Comparison of ENCODE assay signal across 21 cellular contexts in the genomic region with DNA sequence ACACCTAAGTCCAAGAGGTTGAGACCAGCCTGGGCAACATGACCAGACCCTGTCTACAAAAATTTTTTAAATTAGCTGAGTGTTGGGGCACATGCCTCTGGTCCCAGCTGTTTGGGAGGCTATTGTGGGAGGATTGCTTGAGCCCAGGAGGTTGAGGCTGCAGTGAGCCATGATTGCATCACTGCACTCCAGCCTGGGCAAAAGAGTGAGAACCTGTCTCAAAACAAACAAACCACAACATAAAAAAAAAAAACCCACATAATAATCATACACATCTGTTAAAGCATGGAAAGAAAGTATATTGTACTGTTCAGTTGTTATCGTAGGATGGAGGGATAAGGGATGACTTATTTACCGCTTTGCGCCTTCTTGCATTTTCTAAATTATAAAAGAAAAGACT. TPM values are rescaled to one million over a fixed set of nuclear protein-coding genes. Genes with fewer than 3 reads are reported as not detected.
DNase-seq lines count a peak whose midpoint lies in the region; ATAC-seq, FAIRE-seq and TF ChIP-seq lines count a peak whose summit lies in the region.
"Had no signal": no experiment of that assay in that cellular context is flagged by ENCODE, and none has a peak within 500 bp of the region (broad histone marks: within the 10 kb centered on the region; RNA-seq: fewer than 3 reads in every experiment).

No MANE protein-coding gene starts in this region.

- no peak overlapping the region for H3K27ac ChIP-seq in HepG2 (ENCODE audit: extremely low read length, insufficient read depth, low read length)
- H3K27ac ChIP-seq in CD4-positive, alpha-beta T cell (ENCODE audit: low read depth, low read length) = no peak overlapping the region
- H3K27ac ChIP-seq in spleen = no peak overlapping the region
- H3K27ac ChIP-seq: prostate gland, sigmoid colon, SJSA1, tibial nerve had no signal

- TF ChIP-seq EP300 in HepG2 (IDR thresholded peaks at IDR 0.05; ENCODE audit: low read depth in 2 of 2, low read length in 2 of 2) (no peak), HepG2 (CRISPR knock-in tag; IDR thresholded peaks at IDR 0.05; ENCODE audit: borderline replicate concordance) (no peak)

- no peak for DNase-seq in activated naive CD4-positive, alpha-beta T cell treated with anti-CD3 and anti-CD28 coated beads, Interleukin-2, amount 50 U/mL, for 72 hours (ENCODE audit: low spot score in 2 of 2)
- no peak for DNase-seq in activated naive CD4-positive, alpha-beta T cell (lab: John Stamatoyannopoulos, UW)
- DNase-seq in MV-4-11 (lab: John Stamatoyannopoulos, UW) (peak; percentile 37), HepG2 (ENCODE audit: low spot score) (no peak), spleen (no peak), NCI-H1694 treated with DMSO at 0.1 percent for 48 hours (lab: John Stamatoyannopoulos, UW) (no peak)
- DNase-seq in CD4-positive, alpha-beta T cell = no peak
- DNase-seq: caudate nucleus, NCI-H1436 treated with DMSO at 0.1 percent for 48 hours, NCI-H2171, NCI-H524, sigmoid colon had no signal

- H3K4me3 ChIP-seq in HepG2 (replicated peaks in 1 of 3; ENCODE audit: insufficient read depth in 1 of 3, low read depth in 2 of 3, low read length in 3 of 3) (no peak overlapping the region), spleen (no peak overlapping the region)
- H3K4me3 ChIP-seq: lung, prostate gland, sigmoid colon, SJSA1, tibial nerve had no signal

- no peak overlapping the region for H2AFZ ChIP-seq in HepG2 (ENCODE audit: low read length)

- H3K36me3 ChIP-seq in HepG2 (replicated peaks in 1 of 2; ENCODE audit: control insufficient read depth in 1 of 2, insufficient read depth in 2 of 2, low read length in 2 of 2) (peaks cover 20 to 53% of the 10 kb centered on the region in 2 experiments), spleen (peaks cover 0 to 100% (median 59%) of the 10 kb centered on the region in 6 donors)
- H3K36me3 ChIP-seq: prostate gland had no signal

- H3K4me3 Mint-ChIP-seq in activated T-helper 17 cell treated with anti-CD3 and anti-CD28 coated beads, Interleukin-2, amount 50 U/mL, for 72 hours = no peak overlapping the region
- no peak overlapping the region for H3K4me3 Mint-ChIP-seq in CD4-positive, alpha-beta T cell
- H3K4me3 Mint-ChIP-seq: dendritic cell treated with granulocyte-macrophage colony-stimulating factor and Interleukin-4, amounts not matched to agents 40 ng/mL and 50 ng/mL, for 4 days; IgD-negative memory B cell had no signal

- peak overlapping the region; percentile 44 to 55 for H3K27ac Mint-ChIP-seq in activated naive CD4-positive, alpha-beta T cell treated with anti-CD3 and anti-CD28 coated beads, Interleukin-2, amount 50 U/mL, for 72 hours
- H3K27ac Mint-ChIP-seq in activated T-helper 17 cell treated with anti-CD3 and anti-CD28 coated beads, Interleukin-2, amount 50 U/mL, for 72 hours = peak overlapping the region; percentile 59
- no peak overlapping the region for H3K27ac Mint-ChIP-seq in CD4-positive, alpha-beta T cell
- H3K27ac Mint-ChIP-seq: activated T-helper 2 cell treated with anti-CD3 and anti-CD28 coated beads, Interferon-gamma antibody, Interleukin-2, Interleukin-4, amounts not matched to agents 10 μg/mL and 5 μg/mL and 100 μg/mL, durations not matched to agents 14 hours and 24 hours and 36 hours; dendritic cell treated with granulocyte-macrophage colony-stimulating factor and Interleukin-4, amounts not matched to agents 40 ng/mL and 50 ng/mL, for 4 days; IgD-negative memory B cell had no signal

- POLR2A ChIA-PET in HepG2 (lab: Yijun Ruan, JAX) = interaction anchor here (0.7 kb wide), 1 partner anchor 10 kb away, joined by 3 read pairs; no protein-coding TSS in a partner anchor
- POLR2A ChIA-PET in CD4-positive, alpha-beta T cell (lab: Charles Lee) = interaction anchor here (0.6 to 2.4 kb wide), 2 partner anchors 10 to 1726 kb away, joined by 3 to 10 read pairs; no protein-coding TSS in a partner anchor

- ATAC-seq in activated naive CD4-positive, alpha-beta T cell treated with anti-CD3 and anti-CD28 coated beads, Interleukin-2, amount 50 U/mL, for 72 hours = peak; percentile 36 to 62
- ATAC-seq in activated T-helper 17 cell treated with anti-CD3 and anti-CD28 coated beads, Interleukin-2, amount 50 U/mL, for 72 hours (replicated peaks) = peak; percentile 79
- ATAC-seq in HepG2 = no peak
- no peak for ATAC-seq in CD4-positive, alpha-beta T cell (ENCODE audit: poor library complexity)
- ATAC-seq: HCT116 had no signal

- no TSS peak for BruUV-seq in HepG2 (replicated peaks; lab: Mats Ljungman, UMichigan)

- intact Hi-C loops in HepG2 (cut with micrococcal nuclease; ENCODE audit: unreplicated experiment) = no loop called here
- intact Hi-C loops in CD4-positive, alpha-beta T cell (cut with DNase I, micrococcal nuclease) = no loop called here
- intact Hi-C loops in spleen (cut with DNase I; ENCODE audit: low total_unique reads) = no loop called here

- H3K4me1 ChIP-seq in HepG2 (ENCODE audit: insufficient read depth, low read length) (peaks cover 16% of the 10 kb centered on the region; the same call in 1 of the 2 replicates), spleen (peaks cover 0 to 18% (median 2%) of the 10 kb centered on the region in 6 donors)
- H3K4me1 ChIP-seq: prostate gland, sigmoid colon, SJSA1, tibial nerve had no signal

- in situ Hi-C loops in HepG2 (cut with HindIII; ENCODE audit: extremely low pct_ligation_motif_present, low pct_unique_long_range_greater_than_20kb) = no loop called here

- H3K27me3 Mint-ChIP-seq in activated T-helper 17 cell treated with anti-CD3 and anti-CD28 coated beads, Interleukin-2, amount 50 U/mL, for 72 hours = no peaks in the 10 kb centered on the region
- H3K27me3 Mint-ChIP-seq in CD4-positive, alpha-beta T cell = no peaks in the 10 kb centered on the region
- H3K27me3 Mint-ChIP-seq: dendritic cell treated with granulocyte-macrophage colony-stimulating factor and Interleukin-4, amounts not matched to agents 40 ng/mL and 50 ng/mL, for 4 days; IgD-negative memory B cell had no signal

- H4K20me1 ChIP-seq in HepG2 (ENCODE audit: insufficient read depth, low read length) = no peaks in the 10 kb centered on the region

- H3K9me3 ChIP-seq in HepG2 (ENCODE audit: low read length) (no peaks in the 10 kb centered on the region), spleen (no peaks in the 10 kb centered on the region)
- no peaks in the 10 kb centered on the region for H3K9me3 ChIP-seq in CD4-positive, alpha-beta T cell (ENCODE audit: control insufficient read depth, low read length)
- H3K9me3 ChIP-seq: prostate gland, sigmoid colon, SJSA1, tibial nerve had no signal

- FAIRE-seq in HepG2 (lab: Jason Lieb, UNC) = no peak

- no peak for TF ChIP-seq POLR2A in HepG2 (IDR thresholded peaks at IDR 0.05; ENCODE audit: insufficient read depth in 1 of 2, low read depth in 2 of 2, low read length in 2 of 2)
- no peak for TF ChIP-seq POLR2A in spleen (IDR thresholded peaks at IDR 0.05)

- peaks cover 11% of the 10 kb centered on the region for H3K4me1 Mint-ChIP-seq in activated T-helper 17 cell treated with anti-CD3 and anti-CD28 coated beads, Interleukin-2, amount 50 U/mL, for 72 hours
- peaks cover 20% of the 10 kb centered on the region for H3K4me1 Mint-ChIP-seq in CD4-positive, alpha-beta T cell (ENCODE audit: low read depth)

- no peak overlapping the region for H3K4me2 ChIP-seq in HepG2 (ENCODE audit: low read depth, low read length)

- no peak for TF ChIP-seq CTCF in HepG2 (CRISPR knock-in tag; IDR thresholded peaks at IDR 0.05)
- no peak for TF ChIP-seq CTCF in CD4-positive, alpha-beta T cell (IDR thresholded peaks at IDR 0.05)
- TF ChIP-seq CTCF in spleen (IDR thresholded peaks at IDR 0.05 in 8 of 11, conservative IDR thresholded peaks at IDR 0.05 in 3 of 11) = no peak

- no peaks in the 10 kb centered on the region for H3K9me3 Mint-ChIP-seq in activated naive CD4-positive, alpha-beta T cell treated with anti-CD3 and anti-CD28 coated beads, Interleukin-2, amount 50 U/mL, for 72 hours
- H3K9me3 Mint-ChIP-seq in activated T-helper 17 cell treated with anti-CD3 and anti-CD28 coated beads, Interleukin-2, amount 50 U/mL, for 72 hours = no peaks in the 10 kb centered on the region
- H3K9me3 Mint-ChIP-seq in CD4-positive, alpha-beta T cell = no peaks in the 10 kb centered on the region
- H3K9me3 Mint-ChIP-seq: activated T-helper 2 cell treated with anti-CD3 and anti-CD28 coated beads, Interferon-gamma antibody, Interleukin-2, Interleukin-4, amounts not matched to agents 10 μg/mL and 5 μg/mL and 100 μg/mL, durations not matched to agents 14 hours and 24 hours and 36 hours; dendritic cell treated with granulocyte-macrophage colony-stimulating factor and Interleukin-4, amounts not matched to agents 40 ng/mL and 50 ng/mL, for 4 days; IgD-negative memory B cell had no signal

- peaks cover 12 to 15% of the 10 kb centered on the region in 2 donors for H3K36me3 Mint-ChIP-seq in activated naive CD4-positive, alpha-beta T cell treated with anti-CD3 and anti-CD28 coated beads, Interleukin-2, amount 50 U/mL, for 72 hours
- peaks cover 83% of the 10 kb centered on the region for H3K36me3 Mint-ChIP-seq in activated T-helper 17 cell treated with anti-CD3 and anti-CD28 coated beads, Interleukin-2, amount 50 U/mL, for 72 hours (ENCODE audit: low read depth)
- peaks cover 70% of the 10 kb centered on the region for H3K36me3 Mint-ChIP-seq in CD4-positive, alpha-beta T cell (ENCODE audit: low read depth)

- TF ChIP-seq RAD21 in HepG2 (CRISPR knock-in tag; IDR thresholded peaks at IDR 0.05) = no peak

- H3K27me3 ChIP-seq in HepG2 (ENCODE audit: control insufficient read depth in 1 of 2, insufficient read depth in 2 of 2, low read length in 2 of 2) = no peaks in the 10 kb centered on the region
- H3K27me3 ChIP-seq in CD4-positive, alpha-beta T cell (ENCODE audit: control insufficient read depth, insufficient read depth, low read length) = no peaks in the 10 kb centered on the region
- no peaks in the 10 kb centered on the region for H3K27me3 ChIP-seq in spleen (replicated peaks in 1 of 7)
- H3K27me3 ChIP-seq: sigmoid colon, SJSA1, tibial nerve had no signal

- no peaks in the 10 kb centered on the region for H3K79me2 ChIP-seq in HepG2 (ENCODE audit: insufficient read depth, low read length)

- no peak overlapping the region for H3K9ac ChIP-seq in HepG2 (ENCODE audit: insufficient read depth, low read depth, low read length)

- CTCF ChIA-PET in HepG2 (lab: Yijun Ruan, JAX; ENCODE audit: low intra/inter-chr PET ratio, low total read pairs) = no interaction called here
- CTCF ChIA-PET in CD4-positive, alpha-beta T cell (lab: Charles Lee) = interaction anchor here (1.4 kb wide), 1 partner anchor 87 kb away, joined by 4 read pairs; no protein-coding TSS in a partner anchor

- 99% methylated on average over 3 of the region's 3 CpGs for WGBS in HepG2 (ENCODE audit: low lambda C conversion rate)
- 84 to 97% (median 95%) methylated on average over 3 of the region's 3 CpGs for WGBS in spleen, 5 donors

RNA-seq across cellular contexts. Expression of gene GRK2, which starts 35.9 kb away (rescaled TPM):
- total RNA-seq in activated naive CD4-positive, alpha-beta T cell treated with anti-CD3 and anti-CD28 coated beads, Interleukin-2, amount 50 U/mL, for 72 hours = 100 to 1,000 TPM; 289 to 376 TPM
- 100 to 1,000 TPM; 197 to 265 TPM for total RNA-seq in activated T-helper 17 cell treated with anti-CD3 and anti-CD28 coated beads, Interleukin-2, amount 50 U/mL, for 72 hours
- total RNA-seq in HepG2 (2016; rRNA removed; fragmentation: Illumina TruSeq; extraction: Trizol) (26.3 and 31.3 TPM in 2 replicates), spleen (100 to 1,000 TPM; 168 to 301 (median 263) TPM)
- 26.5 and 26.8 TPM in 2 replicates for total RNA-seq in HepG2 (2016; cell fraction: cytosol; rRNA removed; fragmentation: Illumina TruSeq; extraction: Trizol; ENCODE audit: low read depth)
- 21.7 and 32.4 TPM in 2 replicates for total RNA-seq in HepG2 (2016; cell fraction: insoluble cytoplasmic fraction; rRNA removed; fragmentation: Illumina TruSeq; extraction: Trizol)
- total RNA-seq in HepG2 (2016; cell fraction: membrane; rRNA removed; fragmentation: Illumina TruSeq; extraction: Trizol) = 46.5 and 47.3 TPM in 2 replicates
- 25.3 and 29.3 TPM in 2 replicates for total RNA-seq in HepG2 (2016; cell fraction: nucleus; rRNA removed; fragmentation: Illumina TruSeq; extraction: Trizol)
- polyA plus RNA-seq in HepG2 (2011; rRNA removed) (42.4 and 66.8 TPM in 2 replicates), spleen (100 to 1,000 TPM; 119 to 270 (median 192) TPM)
- 34.8 and 51.8 TPM in 2 replicates for polyA plus RNA-seq in HepG2 (2011; cell fraction: cytosol; rRNA removed)
- polyA plus RNA-seq in HepG2 (2011; cell fraction: nucleus; rRNA removed) = 202 and 278 TPM in 2 replicates
- polyA plus RNA-seq in HepG2 (2012) = 39.1 and 39.9 TPM in 2 replicates
- 19.6 and 21.3 TPM in 2 replicates for polyA plus RNA-seq in HepG2 (2016; cell fraction: cytosol; fragmentation: Illumina TruSeq; extraction: Trizol; ENCODE audit: low read depth)
- 24.6 and 30.4 TPM in 2 replicates for polyA plus RNA-seq in HepG2 (2016; cell fraction: insoluble cytoplasmic fraction; fragmentation: Illumina TruSeq; extraction: Trizol; ENCODE audit: low read depth)
- polyA plus RNA-seq in HepG2 (2016; cell fraction: membrane; fragmentation: Illumina TruSeq; extraction: Trizol; ENCODE audit: low read depth) = 34.4 and 41.1 TPM in 2 replicates
- polyA plus RNA-seq in HepG2 (2016; cell fraction: nucleus; fragmentation: Illumina TruSeq; extraction: Trizol; ENCODE audit: insufficient read depth, low read depth) = 65.6 and 70.5 TPM in 2 replicates
- 142 and 187 TPM in 2 replicates for polyA minus RNA-seq in HepG2 (2011; rRNA and poly(A)+ RNA removed; ENCODE audit: low replicate concordance)
- 39.4 and 40.8 TPM in 2 replicates for polyA minus RNA-seq in HepG2 (2011; cell fraction: cytosol; rRNA and poly(A)+ RNA removed)
- polyA minus RNA-seq in HepG2 (2011; cell fraction: nucleus; rRNA and poly(A)+ RNA removed) = 41.1 and 50.2 TPM in 2 replicates
- 100 to 1,000 TPM; 309 to 325 TPM for total RNA-seq in CD4-positive, alpha-beta T cell

RNA-seq across cellular contexts. Expression of gene ANKRD13D, which starts 58.7 kb away (rescaled TPM):
- 100 to 1,000 TPM in 1 of 2 donors, 10 to 100 TPM in 1; 76.0 to 213 TPM for total RNA-seq in activated naive CD4-positive, alpha-beta T cell treated with anti-CD3 and anti-CD28 coated beads, Interleukin-2, amount 50 U/mL, for 72 hours
- 100 to 1,000 TPM; 102 to 137 TPM for total RNA-seq in activated T-helper 17 cell treated with anti-CD3 and anti-CD28 coated beads, Interleukin-2, amount 50 U/mL, for 72 hours
- total RNA-seq in HepG2 (2016; rRNA removed; fragmentation: Illumina TruSeq; extraction: Trizol) = 4.8 and 18.6 TPM in 2 replicates
- total RNA-seq in HepG2 (2016; cell fraction: cytosol; rRNA removed; fragmentation: Illumina TruSeq; extraction: Trizol; ENCODE audit: low read depth) = 27.6 and 29.6 TPM in 2 replicates
- total RNA-seq in HepG2 (2016; cell fraction: insoluble cytoplasmic fraction; rRNA removed; fragmentation: Illumina TruSeq; extraction: Trizol) = 5.9 and 17.7 TPM in 2 replicates
- 13.2 and 14.7 TPM in 2 replicates for total RNA-seq in HepG2 (2016; cell fraction: membrane; rRNA removed; fragmentation: Illumina TruSeq; extraction: Trizol)
- 26.2 and 27.8 TPM in 2 replicates for total RNA-seq in HepG2 (2016; cell fraction: nucleus; rRNA removed; fragmentation: Illumina TruSeq; extraction: Trizol)
- 27.3 and 35.5 TPM in 2 replicates for polyA plus RNA-seq in HepG2 (2011; rRNA removed)
- polyA plus RNA-seq in HepG2 (2011; cell fraction: cytosol; rRNA removed) = 14.4 and 20.5 TPM in 2 replicates
- polyA plus RNA-seq in HepG2 (2011; cell fraction: nucleus; rRNA removed) = 139 and 163 TPM in 2 replicates
- 9.7 and 17.4 TPM in 2 replicates for polyA plus RNA-seq in HepG2 (2012)
- polyA plus RNA-seq in HepG2 (2016; cell fraction: cytosol; fragmentation: Illumina TruSeq; extraction: Trizol; ENCODE audit: low read depth) = 7.4 TPM in 2 replicates
- polyA plus RNA-seq in HepG2 (2016; cell fraction: insoluble cytoplasmic fraction; fragmentation: Illumina TruSeq; extraction: Trizol; ENCODE audit: low read depth) = 5.1 and 7.5 TPM in 2 replicates
- polyA plus RNA-seq in HepG2 (2016; cell fraction: membrane; fragmentation: Illumina TruSeq; extraction: Trizol; ENCODE audit: low read depth) = 10.9 and 11.1 TPM in 2 replicates
- 77.4 and 86.1 TPM in 2 replicates for polyA plus RNA-seq in HepG2 (2016; cell fraction: nucleus; fragmentation: Illumina TruSeq; extraction: Trizol; ENCODE audit: insufficient read depth, low read depth)
- 27.0 and 38.7 TPM in 2 replicates for polyA minus RNA-seq in HepG2 (2011; rRNA and poly(A)+ RNA removed; ENCODE audit: low replicate concordance)
- polyA minus RNA-seq in HepG2 (2011; cell fraction: cytosol; rRNA and poly(A)+ RNA removed) = 4.4 and 7.0 TPM in 2 replicates
- 38.2 and 45.5 TPM in 2 replicates for polyA minus RNA-seq in HepG2 (2011; cell fraction: nucleus; rRNA and poly(A)+ RNA removed)
- total RNA-seq in CD4-positive, alpha-beta T cell = 100 to 1,000 TPM; 160 to 161 TPM
- total RNA-seq in spleen = 100 to 1,000 TPM in 5 of 7 donors, 10 to 100 TPM in 2; 67.3 to 151 (median 124) TPM
- polyA plus RNA-seq in spleen = 100 to 1,000 TPM in 2 of 3 donors, 10 to 100 TPM in 1; 65.2 to 138 (median 129) TPM

Comparison
In these comparisons a context has a peak if more than half of its experiments do, and no peak if none do; other contexts are left out.
1. ATAC-seq: peak in activated naive CD4-positive, alpha-beta T cell treated with anti-CD3 and anti-CD28 coated beads, Interleukin-2, amount 50 U/mL, for 72 hours (2 of 2) and activated T-helper 17 cell treated with anti-CD3 and anti-CD28 coated beads, Interleukin-2, amount 50 U/mL, for 72 hours (single experiment); none in HepG2 (single experiment) and CD4-positive, alpha-beta T cell (single experiment).